In the genomic region with DNA sequence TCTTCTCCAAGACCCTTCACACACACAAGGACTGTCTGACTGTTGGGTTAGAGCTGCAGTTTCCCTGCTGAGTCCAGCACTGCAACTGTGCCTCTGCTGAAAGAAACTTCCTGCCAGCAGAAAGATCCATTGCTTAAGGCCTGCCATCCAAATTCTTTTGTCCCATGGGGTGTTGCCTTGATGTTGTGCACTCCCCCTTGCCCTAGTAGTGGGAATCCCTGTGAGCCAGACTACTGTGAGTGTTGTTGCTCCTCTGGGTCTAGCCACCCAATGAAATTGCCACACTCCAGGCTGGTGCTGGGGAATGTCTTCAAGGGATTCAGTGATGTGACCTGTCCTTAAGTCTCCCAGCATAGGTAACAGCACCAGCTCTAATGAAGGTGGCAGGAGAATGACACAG, we compare ENCODE assay signal across 29 cellular contexts.
"Had no signal": no experiment of that assay in that cellular context is flagged by ENCODE, and none has a peak within 500 bp of the region (broad histone marks: within the 10 kb centered on the region; RNA-seq: fewer than 3 reads in every experiment).

No MANE protein-coding gene starts in this region.

- ATAC-seq: activated CD4-positive, alpha-beta T cell treated with anti-CD3 and anti-CD28 coated beads for 36 hours; activated CD8-positive, alpha-beta memory T cell treated with anti-CD3 and anti-CD28 coated beads, Interleukin-2, amount 10 ng/mL, durations not matched to agents 7 days and 5 days; activated CD8-positive, alpha-beta T cell treated with anti-CD3 and anti-CD28 coated beads, Interleukin-2, amount 10 ng/mL, durations not matched to agents 7 days and 5 days; activated naive CD8-positive, alpha-beta T cell treated with anti-CD3 and anti-CD28 coated beads, Interleukin-2, amount 50 U/mL, for 24 hours; T-cell; T-helper 17 cell had no signal

- DNase-seq: activated B cell treated with CpG ODN at 0.5 μM for 24 hours; activated CD4-positive, alpha-beta memory T cell treated with anti-CD3 and anti-CD28 coated beads, Interleukin-2, amount 10 ng/mL, durations not matched to agents 7 days and 5 days; activated CD4-positive, alpha-beta T cell treated with anti-CD3 and anti-CD28 coated beads for 1 hour; activated CD4-positive, alpha-beta T cell treated with anti-CD3 and anti-CD28 coated beads for 36 hours; activated CD4-positive, alpha-beta T cell treated with anti-CD3 and anti-CD28 coated beads for 48 hours; activated CD4-positive, alpha-beta T cell treated with anti-CD3 and anti-CD28 coated beads, Interleukin-2, amount 10 ng/mL, durations not matched to agents 7 days and 5 days; activated CD4-positive, alpha-beta T cell treated with anti-CD3 and anti-CD28 coated beads, Interleukin-2, amount 50 U/mL, for 48 hours; activated CD8-positive, alpha-beta memory T cell treated with anti-CD3 and anti-CD28 coated beads for 24 hours; activated CD8-positive, alpha-beta memory T cell treated with anti-CD3 and anti-CD28 coated beads, Interleukin-2, amount 10 ng/mL, durations not matched to agents 7 days and 5 days; activated CD8-positive, alpha-beta memory T cell treated with anti-CD3 and anti-CD28 coated beads, Interleukin-2, amount 50 U/mL, for 48 hours; activated CD8-positive, alpha-beta T cell treated with anti-CD3 and anti-CD28 coated beads, Interleukin-2, amount 10 ng/mL, durations not matched to agents 7 days and 5 days; activated effector memory CD4-positive, alpha-beta T cell treated with Interleukin-2 at 50 U/mL for 16 hours; activated gamma-delta T cell; activated naive CD4-positive, alpha-beta T cell treated with anti-CD3 and anti-CD28 coated beads, Interleukin-2, amount 10 ng/mL, durations not matched to agents 7 days and 5 days; activated naive CD4-positive, alpha-beta T cell treated with Interleukin-2 at 50 U/mL for 16 hours; activated naive CD8-positive, alpha-beta T cell treated with anti-CD3 and anti-CD28 coated beads, Interleukin-2, amount 10 ng/mL, durations not matched to agents 7 days and 5 days; activated naive CD8-positive, alpha-beta T cell treated with anti-CD3 and anti-CD28 coated beads, Interleukin-2, amount 50 U/mL, for 24 hours; activated T-cell treated with anti-CD3 and anti-CD28 coated beads, Interleukin-2, amount 50 U/mL, for 24 hours; activated T-cell treated with anti-CD3 and anti-CD28 coated beads, Interleukin-2, amount 50 U/mL, for 48 hours; amygdala; anterior cingulate cortex; caudate nucleus; cerebellar nuclear complex; T-cell; T-helper 17 cell; T-helper 9 cell had no signal

- H3K27ac ChIP-seq: ascending aorta, cardiac muscle cell, VCaP had no signal

- H3K27me3 ChIP-seq: ascending aorta, cardiac muscle cell had no signal

- H3K4me3 ChIP-seq: ascending aorta, cardiac muscle cell had no signal

- H3K36me3 ChIP-seq: ascending aorta, cardiac muscle cell had no signal

- H3K9me3 ChIP-seq: ascending aorta had no signal
